30 cellular contexts compared by ENCODE assay signal in genomic region chr15:79366691-79367090, GRCh38.
"Had no signal": no experiment of that assay in that cellular context is flagged by ENCODE, and none has a peak within 500 bp of the region (broad histone marks: within the 10 kb centered on the region; RNA-seq: fewer than 3 reads in every experiment).

No MANE protein-coding gene starts in this region.

- H3K36me3 ChIP-seq: cardiac muscle cell, Peyer's patch, SJSA1, WERI-Rb-1 had no signal

- H3K27me3 Mint-ChIP-seq: activated CD8-positive, alpha-beta T cell treated with anti-CD3 and anti-CD28 coated beads for 36 hours; activated naive CD4-positive, alpha-beta T cell treated with anti-CD3 and anti-CD28 coated beads, Interleukin-2, amount 10 ng/mL, durations not matched to agents 7 days and 5 days; activated naive CD8-positive, alpha-beta T cell; activated naive CD8-positive, alpha-beta T cell treated with anti-CD3 and anti-CD28 coated beads, Interleukin-2, amount 50 U/mL, for 24 hours; central memory CD8-positive, alpha-beta T cell had no signal

- H3K9me3 ChIP-seq: Peyer's patch, SJSA1 had no signal

- H3K27ac ChIP-seq: cardiac muscle cell, Peyer's patch, SJSA1, WERI-Rb-1 had no signal

- H3K4me3 ChIP-seq: cardiac muscle cell, Peyer's patch, SJSA1 had no signal

- H3K27ac Mint-ChIP-seq: activated CD8-positive, alpha-beta T cell treated with anti-CD3 and anti-CD28 coated beads for 36 hours; activated naive CD4-positive, alpha-beta T cell treated with anti-CD3 and anti-CD28 coated beads, Interleukin-2, amount 10 ng/mL, durations not matched to agents 7 days and 5 days; activated naive CD8-positive, alpha-beta T cell; activated naive CD8-positive, alpha-beta T cell treated with anti-CD3 and anti-CD28 coated beads, Interleukin-2, amount 50 U/mL, for 24 hours; activated T-cell treated with anti-CD3 and anti-CD28 coated beads, Interleukin-2, amount 50 U/mL, for 72 hours; activated T-helper 2 cell treated with anti-CD3 and anti-CD28 coated beads, Interferon-gamma antibody, Interleukin-2, Interleukin-4, amounts not matched to agents 10 μg/mL and 5 μg/mL and 100 μg/mL, durations not matched to agents 14 hours and 24 hours and 36 hours had no signal

- H3K4me1 Mint-ChIP-seq: activated naive CD4-positive, alpha-beta T cell treated with anti-CD3 and anti-CD28 coated beads, Interleukin-2, amount 10 ng/mL, durations not matched to agents 7 days and 5 days; activated naive CD8-positive, alpha-beta T cell treated with anti-CD3 and anti-CD28 coated beads, Interleukin-2, amount 50 U/mL, for 24 hours; central memory CD8-positive, alpha-beta T cell had no signal

- H3K4me1 ChIP-seq: Peyer's patch, SJSA1 had no signal

- H3K27me3 ChIP-seq: cardiac muscle cell, Peyer's patch, SJSA1 had no signal

- ATAC-seq: activated CD8-positive, alpha-beta T cell treated with anti-CD3 and anti-CD28 coated beads for 36 hours; activated naive CD8-positive, alpha-beta T cell treated with anti-CD3 and anti-CD28 coated beads, Interleukin-2, amount 50 U/mL, for 24 hours; activated T-cell treated with anti-CD3 and anti-CD28 coated beads, Interleukin-2, amount 50 U/mL, for 72 hours; PC-3 had no signal

- DNase-seq: activated CD4-positive, alpha-beta T cell treated with anti-CD3 and anti-CD28 coated beads for 1 hour; activated CD4-positive, alpha-beta T cell treated with anti-CD3 and anti-CD28 coated beads for 48 hours; activated CD4-positive, CD25-positive, alpha-beta regulatory T cell; activated CD8-positive, alpha-beta T cell treated with anti-CD3 and anti-CD28 coated beads for 36 hours; activated naive CD4-positive, alpha-beta T cell treated with anti-CD3 and anti-CD28 coated beads, Interleukin-2, amount 10 ng/mL, durations not matched to agents 7 days and 5 days; activated naive CD8-positive, alpha-beta T cell treated with anti-CD3 and anti-CD28 coated beads, Interleukin-2, amount 50 U/mL, for 24 hours; activated T-cell treated with anti-CD3 and anti-CD28 coated beads, Interleukin-2, amount 50 U/mL, for 1 hour; activated T-cell treated with anti-CD3 and anti-CD28 coated beads, Interleukin-2, amount 50 U/mL, for 72 hours; anterior cingulate cortex; NCI-H1105; NCI-H1417 treated with DMSO at 0.1 percent for 48 hours; NCI-H187 treated with DMSO at 0.1 percent for 48 hours; NCI-H2081; NCI-H2171 treated with DMSO at 0.1 percent for 48 hours; NCI-H345; NCI-H524 treated with DMSO at 0.1 percent for 48 hours; PC-3; Peyer's patch; RPMI8226; SHP77 treated with DMSO at 0.1 percent for 48 hours; SW 1271; T-helper 1 cell; T-helper 2 cell; T-helper 9 cell; WERI-Rb-1 had no signal

- H3K36me3 Mint-ChIP-seq: activated naive CD4-positive, alpha-beta T cell treated with anti-CD3 and anti-CD28 coated beads, Interleukin-2, amount 10 ng/mL, durations not matched to agents 7 days and 5 days had no signal

- H3K4me3 Mint-ChIP-seq: activated CD8-positive, alpha-beta T cell treated with anti-CD3 and anti-CD28 coated beads for 36 hours; activated naive CD4-positive, alpha-beta T cell treated with anti-CD3 and anti-CD28 coated beads, Interleukin-2, amount 10 ng/mL, durations not matched to agents 7 days and 5 days; activated naive CD8-positive, alpha-beta T cell; activated naive CD8-positive, alpha-beta T cell treated with anti-CD3 and anti-CD28 coated beads, Interleukin-2, amount 50 U/mL, for 24 hours; activated T-cell treated with anti-CD3 and anti-CD28 coated beads, Interleukin-2, amount 50 U/mL, for 72 hours; central memory CD8-positive, alpha-beta T cell had no signal

- H3K9me3 Mint-ChIP-seq: activated CD8-positive, alpha-beta T cell treated with anti-CD3 and anti-CD28 coated beads for 36 hours; activated naive CD4-positive, alpha-beta T cell treated with anti-CD3 and anti-CD28 coated beads, Interleukin-2, amount 10 ng/mL, durations not matched to agents 7 days and 5 days; activated naive CD8-positive, alpha-beta T cell treated with anti-CD3 and anti-CD28 coated beads, Interleukin-2, amount 50 U/mL, for 24 hours; activated T-cell treated with anti-CD3 and anti-CD28 coated beads, Interleukin-2, amount 50 U/mL, for 72 hours; activated T-helper 2 cell treated with anti-CD3 and anti-CD28 coated beads, Interferon-gamma antibody, Interleukin-2, Interleukin-4, amounts not matched to agents 10 μg/mL and 5 μg/mL and 100 μg/mL, durations not matched to agents 14 hours and 24 hours and 36 hours; central memory CD8-positive, alpha-beta T cell had no signal
